ENCODE assay signal across 35 cellular contexts in genomic region chr1:207487636-207488035, GRCh38. TPM values are rescaled to one million over a fixed set of nuclear protein-coding genes. Genes with fewer than 3 reads are reported as not detected.
"Had no signal": no experiment of that assay in that cellular context is flagged by ENCODE, and none has a peak within 500 bp of the region (broad histone marks: within the 10 kb centered on the region; RNA-seq: fewer than 3 reads in every experiment).

No MANE protein-coding gene starts in this region.

- H3K27me3 Mint-ChIP-seq: activated T-cell treated with anti-CD3 and anti-CD28 coated beads, Interleukin-2, amount 50 U/mL, for 24 hours had no signal

- H3K9me3 Mint-ChIP-seq: activated CD4-positive, alpha-beta memory T cell treated with anti-CD3 and anti-CD28 coated beads, Interleukin-2, amount 10 ng/mL, durations not matched to agents 7 days and 5 days; activated CD4-positive, alpha-beta T cell treated with anti-CD3 and anti-CD28 coated beads, Interleukin-2, amount 10 ng/mL, durations not matched to agents 7 days and 5 days; activated naive CD4-positive, alpha-beta T cell treated with anti-CD3 and anti-CD28 coated beads, Interleukin-2, amount 10 ng/mL, durations not matched to agents 7 days and 5 days; activated naive CD4-positive, alpha-beta T cell treated with anti-CD3 and anti-CD28 coated beads, Interleukin-2, amount 50 U/mL, for 72 hours; activated naive CD8-positive, alpha-beta T cell treated with anti-CD3 and anti-CD28 coated beads, Interleukin-2, amount 10 ng/mL, durations not matched to agents 7 days and 5 days; activated T-cell treated with anti-CD3 and anti-CD28 coated beads, Interleukin-2, amount 50 U/mL, for 24 hours; activated T-cell treated with anti-CD3 and anti-CD28 coated beads, Interleukin-2, amount 50 U/mL, for 72 hours; brain; central memory CD8-positive, alpha-beta T cell; dendritic cell treated with granulocyte-macrophage colony-stimulating factor and Interleukin-4, amounts not matched to agents 40 ng/mL and 50 ng/mL, for 4 days; endodermal cell; T-helper 2 cell treated with Interferon-gamma antibody and Interleukin-4, amounts not matched to agents 5 μg/mL and 100 μg/mL, for 36 hours had no signal

- H3K4me1 ChIP-seq: ascending aorta, breast epithelium, esophagus muscularis mucosa, foreskin keratinocyte, gastrocnemius medialis, heart right ventricle had no signal

- H3K4me3 ChIP-seq: ascending aorta, breast epithelium, cardiac muscle cell, coronary artery, dorsolateral prefrontal cortex, esophagus muscularis mucosa, gastrocnemius medialis, heart right ventricle had no signal

- DNase-seq: activated CD4-positive, alpha-beta memory T cell treated with anti-CD3 and anti-CD28 coated beads, Interleukin-2, amount 10 ng/mL, durations not matched to agents 7 days and 5 days; activated CD4-positive, alpha-beta T cell treated with anti-CD3 and anti-CD28 coated beads for 1 hour; activated CD4-positive, alpha-beta T cell treated with anti-CD3 and anti-CD28 coated beads for 4 hours; activated CD4-positive, alpha-beta T cell treated with anti-CD3 and anti-CD28 coated beads, Interleukin-2, amount 10 ng/mL, durations not matched to agents 7 days and 5 days; activated CD4-positive, alpha-beta T cell treated with anti-CD3 and anti-CD28 coated beads, Interleukin-2, amount 50 U/mL, for 4 hours; activated CD8-positive, alpha-beta memory T cell treated with anti-CD3 and anti-CD28 coated beads, Interleukin-2, amount 50 U/mL, for 48 hours; activated gamma-delta T cell; activated naive CD4-positive, alpha-beta T cell; activated naive CD4-positive, alpha-beta T cell treated with anti-CD3 and anti-CD28 coated beads, Interleukin-2, amount 10 ng/mL, durations not matched to agents 7 days and 5 days; activated naive CD8-positive, alpha-beta T cell treated with anti-CD3 and anti-CD28 coated beads, Interleukin-2, amount 10 ng/mL, durations not matched to agents 7 days and 5 days; activated T-cell treated with anti-CD3 and anti-CD28 coated beads for 4 hours; activated T-cell treated with anti-CD3 and anti-CD28 coated beads, Interleukin-2, amount 50 U/mL, for 24 hours; activated T-cell treated with anti-CD3 and anti-CD28 coated beads, Interleukin-2, amount 50 U/mL, for 72 hours; dorsolateral prefrontal cortex; effector memory CD4-positive, alpha-beta T cell; endodermal cell; erythroblast; foreskin keratinocyte; gastrocnemius medialis; glutamatergic neuron; heart right ventricle; T-helper 1 cell; T-helper 17 cell; T1000 had no signal

- H3K36me3 Mint-ChIP-seq: activated naive CD4-positive, alpha-beta T cell treated with anti-CD3 and anti-CD28 coated beads, Interleukin-2, amount 10 ng/mL, durations not matched to agents 7 days and 5 days; activated naive CD4-positive, alpha-beta T cell treated with anti-CD3 and anti-CD28 coated beads, Interleukin-2, amount 50 U/mL, for 72 hours; activated naive CD8-positive, alpha-beta T cell treated with anti-CD3 and anti-CD28 coated beads, Interleukin-2, amount 10 ng/mL, durations not matched to agents 7 days and 5 days; brain had no signal

- H3K9me3 ChIP-seq: ascending aorta, breast epithelium, esophagus muscularis mucosa, gastrocnemius medialis, heart right ventricle had no signal

- H3K4me3 Mint-ChIP-seq: activated CD4-positive, alpha-beta memory T cell treated with anti-CD3 and anti-CD28 coated beads, Interleukin-2, amount 10 ng/mL, durations not matched to agents 7 days and 5 days; activated CD4-positive, alpha-beta T cell treated with anti-CD3 and anti-CD28 coated beads, Interleukin-2, amount 10 ng/mL, durations not matched to agents 7 days and 5 days; activated naive CD4-positive, alpha-beta T cell treated with anti-CD3 and anti-CD28 coated beads, Interleukin-2, amount 10 ng/mL, durations not matched to agents 7 days and 5 days; activated naive CD8-positive, alpha-beta T cell treated with anti-CD3 and anti-CD28 coated beads, Interleukin-2, amount 10 ng/mL, durations not matched to agents 7 days and 5 days; activated T-cell treated with anti-CD3 and anti-CD28 coated beads, Interleukin-2, amount 50 U/mL, for 24 hours; activated T-cell treated with anti-CD3 and anti-CD28 coated beads, Interleukin-2, amount 50 U/mL, for 72 hours; brain; central memory CD8-positive, alpha-beta T cell; dendritic cell treated with granulocyte-macrophage colony-stimulating factor and Interleukin-4, amounts not matched to agents 40 ng/mL and 50 ng/mL, for 4 days; endodermal cell; T-helper 17 cell; T-helper 2 cell treated with Interferon-gamma antibody and Interleukin-4, amounts not matched to agents 5 μg/mL and 100 μg/mL, for 36 hours had no signal

- H3K27ac ChIP-seq: ascending aorta, breast epithelium, cardiac muscle cell, coronary artery, dorsolateral prefrontal cortex, esophagus muscularis mucosa, foreskin keratinocyte, gastrocnemius medialis, heart right ventricle had no signal

- ATAC-seq: activated naive CD4-positive, alpha-beta T cell treated with anti-CD3 and anti-CD28 coated beads, Interleukin-2, amount 50 U/mL, for 72 hours; activated T-cell treated with anti-CD3 and anti-CD28 coated beads, Interleukin-2, amount 50 U/mL, for 72 hours; foreskin keratinocyte; gastrocnemius medialis; heart right ventricle; T-helper 17 cell had no signal

- H3K36me3 ChIP-seq: ascending aorta, breast epithelium, cardiac muscle cell, esophagus muscularis mucosa, gastrocnemius medialis, heart right ventricle had no signal

- H3K4me1 Mint-ChIP-seq: activated CD4-positive, alpha-beta memory T cell treated with anti-CD3 and anti-CD28 coated beads, Interleukin-2, amount 10 ng/mL, durations not matched to agents 7 days and 5 days; activated CD4-positive, alpha-beta T cell treated with anti-CD3 and anti-CD28 coated beads, Interleukin-2, amount 10 ng/mL, durations not matched to agents 7 days and 5 days; activated naive CD4-positive, alpha-beta T cell treated with anti-CD3 and anti-CD28 coated beads, Interleukin-2, amount 10 ng/mL, durations not matched to agents 7 days and 5 days; activated naive CD8-positive, alpha-beta T cell treated with anti-CD3 and anti-CD28 coated beads, Interleukin-2, amount 10 ng/mL, durations not matched to agents 7 days and 5 days; brain; central memory CD8-positive, alpha-beta T cell; endodermal cell had no signal

- H3K27ac Mint-ChIP-seq: activated CD4-positive, alpha-beta memory T cell treated with anti-CD3 and anti-CD28 coated beads, Interleukin-2, amount 10 ng/mL, durations not matched to agents 7 days and 5 days; activated CD4-positive, alpha-beta T cell treated with anti-CD3 and anti-CD28 coated beads, Interleukin-2, amount 10 ng/mL, durations not matched to agents 7 days and 5 days; activated naive CD4-positive, alpha-beta T cell treated with anti-CD3 and anti-CD28 coated beads, Interleukin-2, amount 10 ng/mL, durations not matched to agents 7 days and 5 days; activated naive CD4-positive, alpha-beta T cell treated with anti-CD3 and anti-CD28 coated beads, Interleukin-2, amount 50 U/mL, for 72 hours; activated naive CD8-positive, alpha-beta T cell treated with anti-CD3 and anti-CD28 coated beads, Interleukin-2, amount 10 ng/mL, durations not matched to agents 7 days and 5 days; activated T-cell treated with anti-CD3 and anti-CD28 coated beads, Interleukin-2, amount 50 U/mL, for 24 hours; activated T-cell treated with anti-CD3 and anti-CD28 coated beads, Interleukin-2, amount 50 U/mL, for 72 hours; brain; dendritic cell treated with granulocyte-macrophage colony-stimulating factor and Interleukin-4, amounts not matched to agents 40 ng/mL and 50 ng/mL, for 4 days; endodermal cell; T-helper 17 cell; T-helper 2 cell treated with Interferon-gamma antibody and Interleukin-4, amounts not matched to agents 5 μg/mL and 100 μg/mL, for 36 hours had no signal

RNA-seq across cellular contexts. Expression of gene CR1, which starts 8.3 kb away (rescaled TPM):
- total RNA-seq: activated CD4-positive, alpha-beta memory T cell treated with anti-CD3 and anti-CD28 coated beads, Interleukin-2, amount 10 ng/mL, durations not matched to agents 7 days and 5 days; cardiac muscle cell; foreskin keratinocyte had no signal
- polyA plus RNA-seq: cardiac muscle cell, foreskin keratinocyte had no signal

RNA-seq across cellular contexts. Expression of gene CR2, which starts 33.5 kb away (rescaled TPM):
- total RNA-seq: activated CD4-positive, alpha-beta memory T cell treated with anti-CD3 and anti-CD28 coated beads, Interleukin-2, amount 10 ng/mL, durations not matched to agents 7 days and 5 days; activated CD4-positive, alpha-beta T cell treated with anti-CD3 and anti-CD28 coated beads, Interleukin-2, amount 10 ng/mL, durations not matched to agents 7 days and 5 days; ascending aorta; cardiac muscle cell; cerebellum; foreskin keratinocyte had no signal
- polyA plus RNA-seq: cardiac muscle cell, foreskin keratinocyte had no signal
